Comparison of ENCODE assay signal across 13 cellular contexts in the genomic region with DNA sequence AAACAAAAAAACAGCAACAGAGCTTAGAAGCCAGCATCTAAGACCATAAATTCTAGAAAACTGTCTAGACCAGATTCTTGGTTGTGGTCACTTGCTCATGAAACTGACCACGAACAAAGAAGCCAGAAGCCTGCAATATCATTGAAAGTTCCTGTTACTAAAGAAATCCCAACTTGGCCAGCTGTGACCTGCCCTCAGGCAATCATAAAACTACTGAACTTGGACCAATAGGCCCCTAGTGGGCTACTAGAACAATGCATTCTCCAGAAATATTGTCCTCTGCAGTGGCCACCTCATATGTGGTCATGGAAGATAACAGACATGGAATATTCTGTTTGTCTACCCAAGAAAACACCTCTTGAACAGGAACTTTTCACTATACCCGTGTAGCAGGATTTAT.
DNase-seq lines count a peak whose midpoint lies in the region; ATAC-seq and TF ChIP-seq lines count a peak whose summit lies in the region.
"Had no signal": no experiment of that assay in that cellular context is flagged by ENCODE, and none has a peak within 500 bp of the region (broad histone marks: within the 10 kb centered on the region; RNA-seq: fewer than 3 reads in every experiment).

No MANE protein-coding gene starts in this region.

- no peaks in the 10 kb centered on the region for H3K9me2 ChIP-seq in HCT116 (ENCODE audit: insufficient read depth)

- H3K79me2 ChIP-seq in HCT116 (ENCODE audit: insufficient read depth, low read length), result no peaks in the 10 kb centered on the region

- H3K4me2 ChIP-seq in HCT116 (ENCODE audit: low read length), result no peak overlapping the region

- no peaks in the 10 kb centered on the region for H3K9me3 ChIP-seq in HCT116 (ENCODE audit: control insufficient read depth in 1 of 2, insufficient read depth in 1 of 2, low read depth in 1 of 2, low read length in 2 of 2)
- H3K9me3 ChIP-seq in SJCRH30 (replicated peaks), result no peaks in the 10 kb centered on the region
- H3K9me3 ChIP-seq: gastrocnemius medialis, vagina had no signal

- H3K27ac ChIP-seq in HCT116 (ENCODE audit: low read depth, low read length) (no peak overlapping the region), SJCRH30 (no peak overlapping the region)
- H3K27ac ChIP-seq: gastrocnemius medialis, vagina had no signal

- no TSS peak for BruUV-seq in HCT116 (replicated peaks; lab: Mats Ljungman, UMichigan)

- H3K36me3 ChIP-seq in HCT116 (ENCODE audit: control insufficient read depth in 1 of 2, insufficient read depth in 2 of 2, low read length in 2 of 2) (no peaks in the 10 kb centered on the region), SJCRH30 (no peaks in the 10 kb centered on the region), kidney epithelial cell (ENCODE audit: control insufficient read depth, insufficient read depth, low read length) (no peaks in the 10 kb centered on the region)
- H3K36me3 ChIP-seq: gastrocnemius medialis, vagina had no signal

- peak; percentile 63; the same call in 1 of the 2 replicates for ATAC-seq in HCT116
- ATAC-seq: gastrocnemius medialis had no signal

- H4K20me1 ChIP-seq in HCT116 (ENCODE audit: insufficient read depth), result no peaks in the 10 kb centered on the region

- H3K4me3 ChIP-seq in HCT116 (replicated peaks in 1 of 2; ENCODE audit: low read depth in 1 of 2, low read length in 2 of 2), result no peak overlapping the region
- H3K4me3 ChIP-seq in SJCRH30, result no peak overlapping the region
- no peak overlapping the region for H3K4me3 ChIP-seq in kidney epithelial cell (ENCODE audit: low read depth, low read length)
- H3K4me3 ChIP-seq: gastrocnemius medialis, vagina had no signal

- intact Hi-C loops in HCT116 (cut with micrococcal nuclease) (no loop called here), posterior cingulate gyrus (cut with DNase I) (no loop called here)

- RAD21 ChIA-PET in HCT116 (lab: Charles Lee; ENCODE audit: low non-redundant PET in 1 of 2, low total read pairs in 2 of 2, uncharacterized antibody in 2 of 2, unreplicated experiment in 2 of 2), result no interaction called here

- POLR2A ChIA-PET in HCT116 (lab: Charles Lee), result no interaction called here

- TF ChIP-seq POLR2A in HCT116 (IDR thresholded peaks at IDR 0.05; ENCODE audit: borderline replicate concordance, extremely low read depth, insufficient read depth, insufficient read length), result no peak

- TF ChIP-seq RAD21 in HCT116 (IDR thresholded peaks at IDR 0.05; ENCODE audit: low read depth), result no peak

- H3K4me1 ChIP-seq in HCT116 (ENCODE audit: control insufficient read depth in 1 of 2, insufficient read depth in 2 of 2, low read length in 2 of 2), result peaks cover 0 to 4% of the 10 kb centered on the region in 2 experiments; a peak in 1 of 4 replicates
- H3K4me1 ChIP-seq in SJCRH30, result no peaks in the 10 kb centered on the region
- H3K4me1 ChIP-seq: gastrocnemius medialis, vagina had no signal

- H3K9ac ChIP-seq in HCT116 (ENCODE audit: low read length), result no peak overlapping the region

- DNase-seq in COLO829 (ENCODE audit: low spot score) (peak; percentile 43), HCT116 (ENCODE audit: low read depth, low spot score) (peak; percentile 0), SJCRH30 (peak; percentile 29 to 47), kidney epithelial cell (ENCODE audit: low read depth) (peak; percentile 61), NOMO-1 treated with dmso at 0.1 percent for 144 hours (lab: John Stamatoyannopoulos, UW; ENCODE audit: unreplicated experiment) (no peak), posterior cingulate gyrus (no peak)
- no peak for DNase-seq in activated CD4-positive, alpha-beta T cell treated with anti-CD3 and anti-CD28 coated beads for 4 hours
- DNase-seq in activated CD8-positive, alpha-beta memory T cell treated with anti-CD3 and anti-CD28 coated beads for 24 hours, result no peak
- DNase-seq: activated effector memory CD4-positive, alpha-beta T cell treated with Interleukin-2 at 50 U/mL for 16 hours; gastrocnemius medialis; H7; NCI-H1436 had no signal

- TF ChIP-seq CTCF in HCT116 (IDR thresholded peaks at IDR 0.05 in 2 of 3, conservative IDR thresholded peaks at IDR 0.05 in 1 of 3; ENCODE audit: borderline replicate concordance in 1 of 3, insufficient read depth in 1 of 3, low read depth in 2 of 3, low read length in 2 of 3), result peak in 2 of 3 experiments; percentile 29 to 46; a peak in 4 of 6 replicates
- TF ChIP-seq CTCF in kidney epithelial cell (IDR thresholded peaks at IDR 0.05; ENCODE audit: insufficient read depth, low read length, poor library complexity, severe bottlenecking), result peak; percentile 32

- no peak overlapping the region for H2AFZ ChIP-seq in HCT116 (ENCODE audit: low read depth, low read length, poor library complexity, severe bottlenecking)

- H3K27me3 ChIP-seq in HCT116 (ENCODE audit: insufficient read depth, low read length) (no peaks in the 10 kb centered on the region), SJCRH30 (no peaks in the 10 kb centered on the region; the same call in 1 of the 2 replicates), kidney epithelial cell (ENCODE audit: control insufficient read depth, insufficient read depth, low read length) (no peaks in the 10 kb centered on the region)
- H3K27me3 ChIP-seq: gastrocnemius medialis, vagina had no signal

- CTCF ChIA-PET in HCT116 (lab: Charles Lee), result no interaction called here

TF ChIP-seq in HCT116, 20 proteins besides CTCF, POLR2A, EP300 and RAD21:
- TF ChIP-seq EZH2 (IDR thresholded peaks at IDR 0.05), result no peak
- TF ChIP-seq, protein P1, sequence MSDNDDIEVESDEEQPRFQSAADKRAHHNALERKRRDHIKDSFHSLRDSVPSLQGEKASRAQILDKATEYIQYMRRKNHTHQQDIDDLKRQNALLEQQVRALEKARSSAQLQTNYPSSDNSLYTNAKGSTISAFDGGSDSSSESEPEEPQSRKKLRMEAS (IDR thresholded peaks at IDR 0.05), result no peak
- no peak for TF ChIP-seq POLR2AphosphoS5 (IDR thresholded peaks at IDR 0.05; ENCODE audit: low read depth, low read length)
- TF ChIP-seq EGR1 (IDR thresholded peaks at IDR 0.05; ENCODE audit: low read depth), result no peak
- TF ChIP-seq, protein P2, sequence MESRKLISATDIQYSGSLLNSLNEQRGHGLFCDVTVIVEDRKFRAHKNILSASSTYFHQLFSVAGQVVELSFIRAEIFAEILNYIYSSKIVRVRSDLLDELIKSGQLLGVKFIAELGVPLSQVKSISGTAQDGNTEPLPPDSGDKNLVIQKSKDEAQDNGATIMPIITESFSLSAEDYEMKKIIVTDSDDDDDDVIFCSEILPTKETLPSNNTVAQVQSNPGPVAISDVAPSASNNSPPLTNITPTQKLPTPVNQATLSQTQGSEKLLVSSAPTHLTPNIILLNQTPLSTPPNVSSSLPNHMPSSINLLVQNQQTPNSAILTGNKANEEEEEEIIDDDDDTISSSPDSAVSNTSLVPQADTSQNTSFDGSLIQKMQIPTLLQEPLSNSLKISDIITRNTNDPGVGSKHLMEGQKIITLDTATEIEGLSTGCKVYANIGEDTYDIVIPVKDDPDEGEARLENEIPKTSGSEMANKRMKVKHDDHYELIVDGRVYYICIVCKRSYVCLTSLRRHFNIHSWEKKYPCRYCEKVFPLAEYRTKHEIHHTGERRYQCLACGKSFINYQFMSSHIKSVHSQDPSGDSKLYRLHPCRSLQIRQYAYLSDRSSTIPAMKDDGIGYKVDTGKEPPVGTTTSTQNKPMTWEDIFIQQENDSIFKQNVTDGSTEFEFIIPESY (IDR thresholded peaks at IDR 0.05; ENCODE audit: extremely low read depth, insufficient replicate concordance, low read length), result no peak
- no peak for TF ChIP-seq SIN3A (IDR thresholded peaks at IDR 0.05; ENCODE audit: low read depth)

Comparison
In these comparisons a context has a peak if more than half of its experiments do, and no peak if none do; other contexts are left out.
1. DNase-seq: peak in COLO829 (single experiment), HCT116 (single experiment), SJCRH30 (2 of 2) and kidney epithelial cell (single experiment); none in activated CD4-positive, alpha-beta T cell treated with anti-CD3 and anti-CD28 coated beads for 4 hours (0 of 2), NOMO-1 treated with dmso at 0.1 percent for 144 hours (single experiment), posterior cingulate gyrus (0 of 10) and activated CD8-positive, alpha-beta memory T cell treated with anti-CD3 and anti-CD28 coated beads for 24 hours (single experiment).